In genomic region chr17:77883213-77883650, GRCh38 we compare ENCODE assay signal across 11 cellular contexts.
A peak's percentile ranks its signal among the peaks of the same experiment; 100 is the strongest.
DNase-seq lines count a peak whose midpoint lies in the region; ATAC-seq and TF ChIP-seq lines count a peak whose summit lies in the region.
"Had no signal": no experiment of that assay in that cellular context is flagged by ENCODE, and none has a peak within 500 bp of the region (broad histone marks: within the 10 kb centered on the region; RNA-seq: fewer than 3 reads in every experiment).

No MANE protein-coding gene starts in this region.

- H3K27me3 ChIP-seq in heart left ventricle (no peaks in the 10 kb centered on the region), layer of hippocampus (ENCODE audit: control insufficient read depth, insufficient read depth, low read length) (no peaks in the 10 kb centered on the region), tibial nerve (no peaks in the 10 kb centered on the region), uterus (no peaks in the 10 kb centered on the region), thyroid gland (no peaks in the 10 kb centered on the region)
- H3K27me3 ChIP-seq: hepatocyte had no signal

- ATAC-seq in heart left ventricle = no peak
- no peak for ATAC-seq in Right ventricle myocardium inferior
- no peak for ATAC-seq in activated naive CD4-positive, alpha-beta T cell treated with anti-CD3 and anti-CD28 coated beads, Interleukin-2, amount 50 U/mL, for 72 hours
- ATAC-seq in GM21381 (IDR thresholded peaks at IDR 0.05; ENCODE audit: unreplicated experiment) = no peak

- H3K36me3 ChIP-seq in heart left ventricle = no peaks in the 10 kb centered on the region
- no peaks in the 10 kb centered on the region for H3K36me3 ChIP-seq in tibial nerve
- H3K36me3 ChIP-seq in uterus = no peaks in the 10 kb centered on the region
- no peaks in the 10 kb centered on the region for H3K36me3 ChIP-seq in thyroid gland

- DNase-seq in heart left ventricle = peak in 2 of 5 donors; percentile 27 to 53
- DNase-seq in Right ventricle myocardium inferior (ENCODE audit: missing footprints) = no peak
- no peak for DNase-seq in activated naive CD4-positive, alpha-beta T cell treated with anti-CD3 and anti-CD28 coated beads, Interleukin-2, amount 50 U/mL, for 72 hours (ENCODE audit: low spot score in 2 of 2)
- no peak for DNase-seq in tibial nerve (ENCODE audit: low spot score in 2 of 2)
- DNase-seq in uterus = no peak
- DNase-seq in thyroid gland = no peak

- H3K4me1 ChIP-seq in heart left ventricle (peaks cover 15 to 64% (median 44%) of the 10 kb centered on the region in 12 donors), tibial nerve (peaks cover 0 to 58% (median 36%) of the 10 kb centered on the region in 4 donors), uterus (peaks cover 0 to 13% of the 10 kb centered on the region in 2 donors), thyroid gland (peaks cover 3 to 38% of the 10 kb centered on the region in 2 donors)

- no peaks in the 10 kb centered on the region for H3K9me3 Mint-ChIP-seq in activated naive CD4-positive, alpha-beta T cell treated with anti-CD3 and anti-CD28 coated beads, Interleukin-2, amount 50 U/mL, for 72 hours
- H3K9me3 Mint-ChIP-seq: activated T-helper 1 cell treated with anti-CD3 and anti-CD28 coated beads, Interleukin-12 subunit alpha, Interleukin-12 subunit beta, Interleukin-2, Interleukin-4 antibody, amounts not matched to agents 30 ng/mL and 10 ng/mL and 1 ng/mL, durations not matched to agents 14 hours and 24 hours and 36 hours; type B pancreatic cell had no signal

- H3K9me3 ChIP-seq in heart left ventricle (no peaks in the 10 kb centered on the region), tibial nerve (no peaks in the 10 kb centered on the region), uterus (no peaks in the 10 kb centered on the region), thyroid gland (no peaks in the 10 kb centered on the region)

- H3K27ac ChIP-seq in heart left ventricle (peak overlapping the region in 10 of 12 donors; percentile 34 to 91 (median 64)), layer of hippocampus (ENCODE audit: low read depth, low read length) (peak overlapping the region; percentile 44), tibial nerve (peak overlapping the region in 3 of 4 donors; percentile 35 to 64 (median 49)), uterus (peak overlapping the region in 1 of 2 donors; percentile 3), thyroid gland (no peak overlapping the region)
- H3K27ac ChIP-seq: hepatocyte had no signal

- no peak for TF ChIP-seq EP300 in tibial nerve (IDR thresholded peaks at IDR 0.05)

- H3K4me3 ChIP-seq in heart left ventricle (no peak overlapping the region), tibial nerve (no peak overlapping the region), uterus (no peak overlapping the region), thyroid gland (replicated peaks in 1 of 3) (no peak overlapping the region)
- H3K4me3 ChIP-seq: hepatocyte had no signal

- WGBS in heart left ventricle, 4 donors = 89 to 99% (median 94%) methylated on average over 4 to 10 of the region's 10 CpGs
- WGBS in tibial nerve, 2 donors = 97% methylated on average over 9 of the region's 10 CpGs
- WGBS in thyroid gland, 2 donors = 90 to 93% methylated on average over 8 to 10 of the region's 10 CpGs

- TF ChIP-seq POLR2A in heart left ventricle (IDR thresholded peaks at IDR 0.05) (no peak), tibial nerve (IDR thresholded peaks at IDR 0.05) (no peak), uterus (IDR thresholded peaks at IDR 0.05) (no peak), thyroid gland (IDR thresholded peaks at IDR 0.05) (no peak)

- no peaks in the 10 kb centered on the region for H3K36me3 Mint-ChIP-seq in activated naive CD4-positive, alpha-beta T cell treated with anti-CD3 and anti-CD28 coated beads, Interleukin-2, amount 50 U/mL, for 72 hours
- H3K36me3 Mint-ChIP-seq: type B pancreatic cell had no signal

- intact Hi-C loops in heart left ventricle (cut with DNase I) (loop anchor here in 5 of 10 donors (2.0 to 10.0 kb wide), 6 partner anchors 51 to 156 kb away; no protein-coding TSS in a partner anchor), Right ventricle myocardium inferior (cut with DNase I) (loop anchor here (5.0 kb wide), 1 partner anchor 111 kb away; no protein-coding TSS in a partner anchor), uterus (cut with DNase I; ENCODE audit: low total_unique reads) (no loop called here), thyroid gland (cut with DNase I) (no loop called here)

- TF ChIP-seq CTCF in heart left ventricle (IDR thresholded peaks at IDR 0.05) = no peak
- TF ChIP-seq CTCF in tibial nerve (IDR thresholded peaks at IDR 0.05) = no peak
- TF ChIP-seq CTCF in uterus (IDR thresholded peaks at IDR 0.05) = no peak
- no peak for TF ChIP-seq CTCF in thyroid gland (IDR thresholded peaks at IDR 0.05)

- H3K27ac Mint-ChIP-seq in activated naive CD4-positive, alpha-beta T cell treated with anti-CD3 and anti-CD28 coated beads, Interleukin-2, amount 50 U/mL, for 72 hours = peak overlapping the region; percentile 16 to 82
- H3K27ac Mint-ChIP-seq: type B pancreatic cell had no signal

Comparison
In these comparisons a context has a peak if more than half of its experiments do, and no peak if none do; other contexts are left out.
1. H3K27ac ChIP-seq: peak in heart left ventricle (10 of 12), layer of hippocampus (single experiment) and tibial nerve (3 of 4); none in thyroid gland (0 of 3).